18 cellular contexts compared by ENCODE assay signal in the genomic region with DNA sequence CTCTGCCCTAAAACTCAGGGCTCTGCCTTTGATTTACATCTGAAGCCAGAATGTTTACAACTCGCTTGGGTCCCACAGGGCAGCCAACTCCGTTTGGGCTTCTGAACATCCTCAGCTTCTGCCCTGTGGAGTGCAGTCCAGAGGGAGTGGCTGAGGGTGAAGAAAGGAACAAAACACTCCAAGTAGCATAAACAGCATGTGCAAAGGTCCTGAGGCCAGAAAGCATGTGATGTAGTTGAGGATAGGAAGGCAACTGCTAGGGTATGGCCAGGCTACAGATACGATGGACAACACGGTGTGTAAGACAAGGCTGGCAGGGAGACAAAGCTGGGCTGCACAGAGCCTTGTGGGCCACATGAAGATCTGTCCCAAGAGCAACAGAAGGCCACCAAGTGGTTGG. TPM values are rescaled to one million over a fixed set of nuclear protein-coding genes. Genes with fewer than 3 reads are reported as not detected.
A peak's percentile ranks its signal among the peaks of the same experiment; 100 is the strongest.
DNase-seq lines count a peak whose midpoint lies in the region; ATAC-seq and TF ChIP-seq lines count a peak whose summit lies in the region.
"Had no signal": no experiment of that assay in that cellular context is flagged by ENCODE, and none has a peak within 500 bp of the region (broad histone marks: within the 10 kb centered on the region; RNA-seq: fewer than 3 reads in every experiment).

No MANE protein-coding gene starts in this region.

- H3K18ac ChIP-seq in mesendoderm (ENCODE audit: low read length): no peak overlapping the region

- H3K4me1 ChIP-seq in left ventricle myocardium inferior (peaks cover 96% of the 10 kb centered on the region), esophagus squamous epithelium (peaks cover 36 to 100% (median 93%) of the 10 kb centered on the region in 3 donors), prostate gland (replicated peaks) (peaks cover 37% of the 10 kb centered on the region), mesendoderm (ENCODE audit: control insufficient read depth, low read depth, low read length) (peaks cover 34% of the 10 kb centered on the region)

- peaks cover 7% of the 10 kb centered on the region for H3K79me1 ChIP-seq in mesendoderm (ENCODE audit: low read length)

- no peak overlapping the region for H3K9ac ChIP-seq in mesendoderm (ENCODE audit: low read length)
- H3K9ac ChIP-seq: GM23248 had no signal

- no peak for TF ChIP-seq CTCF in left ventricle myocardium inferior (IDR thresholded peaks at IDR 0.05; ENCODE audit: borderline replicate concordance)
- TF ChIP-seq CTCF in esophagus squamous epithelium (IDR thresholded peaks at IDR 0.05): no peak
- TF ChIP-seq CTCF in prostate gland (IDR thresholded peaks at IDR 0.05): no peak

- H3K36me3 ChIP-seq in left ventricle myocardium inferior: peaks cover 63% of the 10 kb centered on the region
- H3K36me3 ChIP-seq in esophagus squamous epithelium: peaks cover 16 to 83% (median 30%) of the 10 kb centered on the region in 3 donors
- H3K36me3 ChIP-seq in prostate gland: no peaks in the 10 kb centered on the region
- no peaks in the 10 kb centered on the region for H3K36me3 ChIP-seq in mesendoderm (ENCODE audit: control insufficient read depth, insufficient read depth, low read length)

- H3K4me3 ChIP-seq in left ventricle myocardium inferior: no peak overlapping the region
- peak overlapping the region in 1 of 4 donors; percentile 6 for H3K4me3 ChIP-seq in esophagus squamous epithelium
- no peak overlapping the region for H3K4me3 ChIP-seq in prostate gland
- H3K4me3 ChIP-seq in mesendoderm (ENCODE audit: low read length): no peak overlapping the region
- H3K4me3 ChIP-seq: GM23248 had no signal

- H2AK5ac ChIP-seq in mesendoderm (ENCODE audit: low read length): no peak overlapping the region

- no peak overlapping the region for H3K4ac ChIP-seq in mesendoderm (ENCODE audit: low read depth, low read length)

- intact Hi-C loops in left ventricle myocardium inferior (cut with micrococcal nuclease): no loop called here
- intact Hi-C loops in left ventricle myocardium superior (cut with micrococcal nuclease): no loop called here
- intact Hi-C loops in esophagus squamous epithelium (cut with DNase I): loop anchor here (10.0 kb wide), 2 partner anchors 66 to 106 kb away; no protein-coding TSS in a partner anchor
- intact Hi-C loops in prostate gland (cut with DNase I): no loop called here

- H3K9me3 ChIP-seq in left ventricle myocardium inferior (replicated peaks): no peaks in the 10 kb centered on the region
- no peaks in the 10 kb centered on the region for H3K9me3 ChIP-seq in esophagus squamous epithelium
- no peaks in the 10 kb centered on the region for H3K9me3 ChIP-seq in prostate gland

- H3K27me3 ChIP-seq in left ventricle myocardium inferior (ENCODE audit: low read depth) (no peaks in the 10 kb centered on the region), esophagus squamous epithelium (no peaks in the 10 kb centered on the region), prostate gland (replicated peaks; ENCODE audit: insufficient read depth) (no peaks in the 10 kb centered on the region), mesendoderm (ENCODE audit: insufficient read depth, low read length, poor library complexity) (no peaks in the 10 kb centered on the region)

- no peak for TF ChIP-seq POLR2A in esophagus squamous epithelium (IDR thresholded peaks at IDR 0.05)
- no peak for TF ChIP-seq POLR2A in prostate gland (IDR thresholded peaks at IDR 0.05)

- no peak overlapping the region for H2BK15ac ChIP-seq in mesendoderm (replicated peaks; ENCODE audit: low read depth)

- H4K5ac ChIP-seq in mesendoderm (ENCODE audit: low read length): no peak overlapping the region

- H2BK5ac ChIP-seq in mesendoderm (ENCODE audit: low read length): no peak overlapping the region

- H3K4me2 ChIP-seq in mesendoderm (ENCODE audit: low read length): no peak overlapping the region

- peaks cover 12% of the 10 kb centered on the region for H3K79me2 ChIP-seq in mesendoderm (ENCODE audit: control insufficient read depth, insufficient read depth, low read length)

- H3K23ac ChIP-seq in mesendoderm (ENCODE audit: low read length): no peak overlapping the region

- no peak for DNase-seq in left ventricle myocardium inferior
- DNase-seq in left ventricle myocardium superior: no peak
- DNase-seq in esophagus squamous epithelium (lab: John Stamatoyannopoulos, UW): no peak
- DNase-seq in prostate gland (ENCODE audit: low spot score): no peak
- DNase-seq in mesendoderm: no peak
- DNase-seq: activated effector memory CD4-positive, alpha-beta T cell treated with Interleukin-2 at 50 U/mL for 16 hours; CD4-positive, CD25-positive, alpha-beta regulatory T cell; DMS79 treated with DMSO at 0.1 percent for 48 hours; hippocampal formation; naive B cell; NCI-H2029 treated with DMSO at 0.1 percent for 48 hours; NCI-H524 treated with DMSO at 0.1 percent for 48 hours; retina; stimulated activated CD4-positive, alpha-beta T cell treated with anti-CD3 and anti-CD28 coated beads, Interleukin-2, amount 100 ng/mL, for 24 hours had no signal

- H3K27ac ChIP-seq in left ventricle myocardium inferior (replicated peaks): peak overlapping the region; percentile 32
- H3K27ac ChIP-seq in esophagus squamous epithelium: peak overlapping the region; percentile 74 to 99 (median 88)
- peak overlapping the region; percentile 52 to 68 for H3K27ac ChIP-seq in prostate gland
- no peak overlapping the region for H3K27ac ChIP-seq in mesendoderm (ENCODE audit: low read depth, low read length)
- H3K27ac ChIP-seq: GM23248 had no signal

- no peak overlapping the region for H3K56ac ChIP-seq in mesendoderm (ENCODE audit: low read length)

- no peak overlapping the region for H4K8ac ChIP-seq in mesendoderm (ENCODE audit: low read depth, low read length)

- ATAC-seq in left ventricle myocardium superior: no peak
- no peak for ATAC-seq in HG03280 (IDR thresholded peaks at IDR 0.05; ENCODE audit: unreplicated experiment)
- no peak for ATAC-seq in GM19035 (IDR thresholded peaks at IDR 0.05; ENCODE audit: unreplicated experiment)
- ATAC-seq in GM21737 (IDR thresholded peaks at IDR 0.05; ENCODE audit: unreplicated experiment): no peak

- WGBS in esophagus squamous epithelium, 2 donors: 57 to 59% methylated on average over 4 of the region's 4 CpGs
- 57% methylated on average over 4 of the region's 4 CpGs for WGBS in prostate gland
- WGBS in mesendoderm (ENCODE audit: extremely low coverage, insufficient coverage, low lambda C conversion rate): no CpG with 5 or more reads among the region's 4 CpGs

- no peak overlapping the region for H2BK120ac ChIP-seq in mesendoderm (ENCODE audit: low read depth, low read length)

RNA-seq across cellular contexts. Expression of a gene that starts 12.5 kb away (rescaled TPM):
- total RNA-seq in left ventricle myocardium inferior (20.5 TPM), left ventricle myocardium superior (17.0 TPM), esophagus squamous epithelium (100 to 1,000 TPM in 3 of 4 donors, 10 to 100 TPM in 1; 89.6 to 182 (median 123) TPM), prostate gland (10 to 100 TPM; 46.5 to 72.3 TPM)
- polyA plus RNA-seq in mesendoderm (2013, experiment 1 of 2): 5.1 TPM
- polyA plus RNA-seq in mesendoderm (2013, experiment 2 of 2): 5.3 TPM
